Comparison of ENCODE assay signal across 8 cellular contexts in genomic region chr6:148761532-148761951, GRCh38. TPM values are rescaled to one million over a fixed set of nuclear protein-coding genes. Genes with fewer than 3 reads are reported as not detected.
A peak's percentile ranks its signal among the peaks of the same experiment; 100 is the strongest.
DNase-seq lines count a peak whose midpoint lies in the region; ATAC-seq and TF ChIP-seq lines count a peak whose summit lies in the region.

No MANE protein-coding gene starts in this region.

- H3K9me3 ChIP-seq in right atrium auricular region = no peaks in the 10 kb centered on the region
- no peaks in the 10 kb centered on the region for H3K9me3 ChIP-seq in iPS-20b (ENCODE audit: insufficient read depth, low read depth, low read length)
- no peaks in the 10 kb centered on the region for H3K9me3 ChIP-seq in testis

- 35% methylated on average over 7 of the region's 7 CpGs for WGBS in testis, 2 donors

- DNase-seq in Right ventricle myocardium inferior (ENCODE audit: missing footprints) (no peak), right atrium auricular region (ENCODE audit: low spot score) (no peak), testis (no peak), OCI-M1 (lab: John Stamatoyannopoulos, UW) (no peak), HPDE6-E6E7 (ENCODE audit: extremely low spot score) (no peak), T1000 (lab: John Stamatoyannopoulos, UW) (no peak)
- peak; percentile 78 for DNase-seq in activated effector memory CD4-positive, alpha-beta T cell treated with anti-CD3 and anti-CD28 coated beads, Interleukin-2, amount 50 U/mL, for 16 hours

- H3K36me3 ChIP-seq in right atrium auricular region (no peaks in the 10 kb centered on the region), iPS-20b (ENCODE audit: insufficient read depth, low read depth, low read length) (no peaks in the 10 kb centered on the region), testis (ENCODE audit: low read depth, missing control alignments) (no peaks in the 10 kb centered on the region)

- H3K4me3 ChIP-seq in right atrium auricular region = peak overlapping the region in 1 of 2 donors; percentile 30
- no peak overlapping the region for H3K4me3 ChIP-seq in iPS-20b (ENCODE audit: low read length)
- no peak overlapping the region for H3K4me3 ChIP-seq in testis

- peak overlapping the region in 1 of 2 donors; percentile 67 for H3K27ac ChIP-seq in right atrium auricular region
- H3K27ac ChIP-seq in iPS-20b (ENCODE audit: low read length) = no peak overlapping the region
- peak overlapping the region; percentile 57 to 59 for H3K27ac ChIP-seq in testis

- peak; percentile 30 for ATAC-seq in Right ventricle myocardium inferior

- H3K4me1 ChIP-seq in right atrium auricular region = peaks cover 0 to 18% of the 10 kb centered on the region in 2 donors
- peaks cover 43% of the 10 kb centered on the region for H3K4me1 ChIP-seq in iPS-20b (ENCODE audit: insufficient read depth, low read length)
- peaks cover 15% of the 10 kb centered on the region for H3K4me1 ChIP-seq in testis

- TF ChIP-seq POLR2A in testis (IDR thresholded peaks at IDR 0.05) = no peak

- H3K9ac ChIP-seq in iPS-20b (ENCODE audit: low read depth, low read length) = peak overlapping the region; percentile 23; the same call in 1 of the 2 replicates

- intact Hi-C loops in Right ventricle myocardium inferior (cut with DNase I) (loop anchor here (10.0 kb wide), 1 partner anchor 113 kb away; no protein-coding TSS in a partner anchor), testis (cut with DNase I; ENCODE audit: low total_unique reads) (no loop called here)

- no peaks in the 10 kb centered on the region for H3K27me3 ChIP-seq in right atrium auricular region
- H3K27me3 ChIP-seq in iPS-20b (ENCODE audit: insufficient read depth, low read length) = no peaks in the 10 kb centered on the region
- H3K27me3 ChIP-seq in testis = no peaks in the 10 kb centered on the region

- TF ChIP-seq CTCF in right atrium auricular region (IDR thresholded peaks at IDR 0.05) (no peak), testis (IDR thresholded peaks at IDR 0.05) (no peak)

RNA-seq across cellular contexts. Expression of gene UST, which starts 14.7 kb away (rescaled TPM):
- total RNA-seq in Right ventricle myocardium inferior = 4.4 TPM
- 1 to 10 TPM; 4.3 to 5.3 TPM for total RNA-seq in right atrium auricular region
- 10 to 100 TPM; 14.9 to 16.0 TPM for total RNA-seq in testis
- polyA plus RNA-seq in testis (ENCODE audit: insufficient read depth, low read depth, low replicate concordance) = 14.9 TPM
